1 cellular context compared by ENCODE assay signal in genomic region chr3:197753263-197753662, GRCh38.
TF ChIP-seq lines count a peak whose summit lies in the region.

No MANE protein-coding gene starts in this region.

TF ChIP-seq in IMR-90, 13 proteins besides CTCF, POLR2A, EP300 and RAD21:
- no peak for TF ChIP-seq ELK1 (IDR thresholded peaks at IDR 0.05; ENCODE audit: borderline replicate concordance, low read depth, low read length)
- no peak for TF ChIP-seq MAFK (IDR thresholded peaks at IDR 0.05; ENCODE audit: low read depth, low read length)
- no peak for TF ChIP-seq CEBPB (IDR thresholded peaks at IDR 0.05; ENCODE audit: low read depth, low read length)
- no peak for TF ChIP-seq FOS (IDR thresholded peaks at IDR 0.05; ENCODE audit: low read depth, low read length)
- no peak for TF ChIP-seq NFE2L2 (IDR thresholded peaks at IDR 0.05; ENCODE audit: low read depth, low read length)
- no peak for TF ChIP-seq SMC3 (IDR thresholded peaks at IDR 0.05; ENCODE audit: low read depth, low read length)
- no peak for TF ChIP-seq RCOR1 (IDR thresholded peaks at IDR 0.05; ENCODE audit: insufficient replicate concordance, low read length)
- TF ChIP-seq BHLHE40 (IDR thresholded peaks at IDR 0.05; ENCODE audit: low read depth, low read length) = no peak
- no peak for TF ChIP-seq CHD1 (IDR thresholded peaks at IDR 0.05; ENCODE audit: low read depth, low read length)
- TF ChIP-seq USF2 (IDR thresholded peaks at IDR 0.05; ENCODE audit: low read depth, low read length) = no peak
- no peak for TF ChIP-seq MAZ (IDR thresholded peaks at IDR 0.05; ENCODE audit: borderline replicate concordance, low read depth, low read length)
- no peak for TF ChIP-seq RFX5 (IDR thresholded peaks at IDR 0.05; ENCODE audit: low read depth, low read length)
TF ChIP-seq in IMR-90: peak in this region for 0.
